In genomic region chr21:42234464-42235241, GRCh38 we compare ENCODE assay signal across 8 cellular contexts. TPM values are rescaled to one million over a fixed set of nuclear protein-coding genes. Genes with fewer than 3 reads are reported as not detected.
DNase-seq lines count a peak whose midpoint lies in the region; ATAC-seq, FAIRE-seq and TF ChIP-seq lines count a peak whose summit lies in the region.

No MANE protein-coding gene starts in this region.

- TF ChIP-seq CTCF in activated B cell treated with CpG ODN at 0.5 μM for 24 hours (IDR thresholded peaks at IDR 0.05), result no peak
- TF ChIP-seq CTCF in keratinocyte (optimal IDR thresholded peaks at IDR 0.05 in 1 of 3, IDR thresholded peaks at IDR 0.05 in 1 of 3, conservative IDR thresholded peaks at IDR 0.05 in 1 of 3; ENCODE audit: extremely low read depth in 1 of 3, insufficient read depth in 2 of 3, low read length in 3 of 3), result no peak

- ATAC-seq in GM21367 (IDR thresholded peaks at IDR 0.05; ENCODE audit: unreplicated experiment) (peak; percentile 31), activated B cell treated with CpG ODN at 0.5 μM for 24 hours (ENCODE audit: low read depth) (peak; percentile 67), GM19023 (IDR thresholded peaks at IDR 0.05; ENCODE audit: unreplicated experiment) (no peak)

- no peaks in the 10 kb centered on the region for H3K79me2 ChIP-seq in keratinocyte (ENCODE audit: control insufficient read depth, insufficient read depth, low read length)

- dilution Hi-C loops in keratinocyte (cut with MboI; ENCODE audit: extremely low pct_ligation_motif_present, low sequenced_read_pairs), result no loop called here

- H2AFZ ChIP-seq in keratinocyte (ENCODE audit: control insufficient read depth, low read length), result peak overlapping the region; percentile 88

- no peaks in the 10 kb centered on the region for H3K9me3 ChIP-seq in BLaER1 treated with 17β-estradiol and CSF1 and Interleukin-3, amounts not matched to agents 10 nM and 100 nM (replicated peaks in 1 of 11)
- H3K9me3 ChIP-seq in keratinocyte (ENCODE audit: control insufficient read depth, low read depth, low read length), result no peaks in the 10 kb centered on the region

- H3K36me3 Mint-ChIP-seq in activated B cell treated with CpG ODN at 0.5 μM for 24 hours (ENCODE audit: low read depth), result peaks cover 6% of the 10 kb centered on the region

- H3K27ac ChIP-seq in BLaER1 treated with 17β-estradiol and CSF1 and Interleukin-3, amounts not matched to agents 10 nM and 100 nM, result peak overlapping the region; percentile 94 to 98 (median 95)
- H3K27ac ChIP-seq in keratinocyte (ENCODE audit: control insufficient read depth, insufficient read depth, low read length), result peak overlapping the region; percentile 33

- H3K27me3 Mint-ChIP-seq in activated B cell treated with CpG ODN at 0.5 μM for 24 hours, result no peaks in the 10 kb centered on the region

- H3K9me3 Mint-ChIP-seq in activated B cell treated with CpG ODN at 0.5 μM for 24 hours, result no peaks in the 10 kb centered on the region

- peak overlapping the region; percentile 84 to 91 (median 88) for H3K9ac ChIP-seq in BLaER1 treated with 17β-estradiol and CSF1 and Interleukin-3, amounts not matched to agents 10 nM and 100 nM
- H3K9ac ChIP-seq in keratinocyte (ENCODE audit: control insufficient read depth, extremely low read depth, insufficient read depth, low read length), result peak overlapping the region; percentile 65

- no peak for FAIRE-seq in keratinocyte (lab: Jason Lieb, UNC)

- DNase-seq in NCI-H1436 treated with DMSO at 0.1 percent for 48 hours (lab: John Stamatoyannopoulos, UW) (peak; percentile 27), activated B cell treated with CpG ODN at 0.5 μM for 24 hours (peak; percentile 69), T47D (ENCODE audit: low read depth in 1 of 2, low spot score in 1 of 2) (peak; percentile 72), keratinocyte (ENCODE audit: low read depth, low spot score) (no peak)
- peak; percentile 69 for DNase-seq in stimulated activated CD4-positive, alpha-beta T cell treated with anti-CD3 and anti-CD28 coated beads, Interleukin-12 subunit alpha, Interleukin-12 subunit beta, amount 100 ng/mL, for 4 hours

- no peak overlapping the region for H3K27ac Mint-ChIP-seq in activated B cell treated with CpG ODN at 0.5 μM for 24 hours

- peak overlapping the region; percentile 43 to 69 (median 56) for H3K4me3 ChIP-seq in BLaER1 treated with 17β-estradiol and CSF1 and Interleukin-3, amounts not matched to agents 10 nM and 100 nM
- H3K4me3 ChIP-seq in keratinocyte (ENCODE audit: control insufficient read depth in 2 of 3, extremely low read depth in 1 of 3, insufficient read depth in 2 of 3, low read depth in 1 of 3, low read length in 3 of 3), result peak overlapping the region; percentile 40 to 61 (median 53)

- H3K4me2 ChIP-seq in BLaER1 treated with 17β-estradiol and CSF1 and Interleukin-3, amounts not matched to agents 10 nM and 100 nM, result peak overlapping the region; percentile 95 to 100 (median 99)
- peak overlapping the region; percentile 89 for H3K4me2 ChIP-seq in keratinocyte (ENCODE audit: control insufficient read depth, extremely low read depth, insufficient read depth, low read depth, low read length)

- H3K4me1 ChIP-seq in BLaER1 treated with 17β-estradiol and CSF1 and Interleukin-3, amounts not matched to agents 10 nM and 100 nM, result peaks cover 95 to 100% (median 98%) of the 10 kb centered on the region in 10 experiments
- H3K4me1 ChIP-seq in keratinocyte (ENCODE audit: control insufficient read depth, extremely low read depth, insufficient read depth, low read length), result peaks cover 35% of the 10 kb centered on the region

- peaks cover 0 to 21% (median 8%) of the 10 kb centered on the region in 11 experiments; a peak in 7 of 22 replicates for H3K36me3 ChIP-seq in BLaER1 treated with 17β-estradiol and CSF1 and Interleukin-3, amounts not matched to agents 10 nM and 100 nM
- H3K36me3 ChIP-seq in keratinocyte (ENCODE audit: control insufficient read depth in 2 of 2, extremely low read depth in 1 of 2, insufficient read depth in 2 of 2, low read length in 2 of 2), result no peaks in the 10 kb centered on the region

- peaks cover 0 to 68% (median 12%) of the 10 kb centered on the region in 11 experiments; a peak in 12 of 22 replicates for H4K20me1 ChIP-seq in BLaER1 treated with 17β-estradiol and CSF1 and Interleukin-3, amounts not matched to agents 10 nM and 100 nM
- H4K20me1 ChIP-seq in keratinocyte (ENCODE audit: control insufficient read depth, extremely low read depth, insufficient read depth, low read length), result no peaks in the 10 kb centered on the region

- in situ Hi-C loops in T47D (cut with HindIII; ENCODE audit: low pct_unique_long_range_greater_than_20kb, low sequenced_read_pairs), result no loop called here

- CTCF ChIA-PET in activated B cell treated with CpG ODN at 0.5 μM for 24 hours (lab: Charles Lee), result interaction anchor here (1.0 to 3.5 kb wide), 5 partner anchors 14 to 71 kb away, joined by 3 to 15 read pairs (median 6); partner anchors contain the start of gene ABCG1

- no peaks in the 10 kb centered on the region for H3K9me1 ChIP-seq in keratinocyte (ENCODE audit: control insufficient read depth, extremely low read depth, insufficient read depth, low read length)

- intact Hi-C loops in activated B cell treated with CpG ODN at 0.5 μM for 24 hours (cut with micrococcal nuclease), result no loop called here

- peaks cover 0 to 4% (median 0%) of the 10 kb centered on the region in 11 experiments; a peak in 2 of 22 replicates for H3K27me3 ChIP-seq in BLaER1 treated with 17β-estradiol and CSF1 and Interleukin-3, amounts not matched to agents 10 nM and 100 nM
- H3K27me3 ChIP-seq in keratinocyte (ENCODE audit: control insufficient read depth, extremely low read depth, insufficient read depth, low read length), result peaks cover 4% of the 10 kb centered on the region

- POLR2A ChIA-PET in activated B cell treated with CpG ODN at 0.5 μM for 24 hours (lab: Charles Lee), result interaction anchor here (1.7 to 3.0 kb wide), 3 partner anchors 15 to 293 kb away, joined by 4 to 37 read pairs (median 7); partner anchors contain the start of gene ABCG1

- peaks cover 88% of the 10 kb centered on the region for H3K4me1 Mint-ChIP-seq in activated B cell treated with CpG ODN at 0.5 μM for 24 hours

- peak overlapping the region; percentile 77 for H3K4me3 Mint-ChIP-seq in activated B cell treated with CpG ODN at 0.5 μM for 24 hours

RNA-seq across cellular contexts. Expression of gene ABCG1, which starts 15.7 kb away (rescaled TPM):
- 2.3 and 3.4 TPM in 2 replicates for total RNA-seq in activated B cell treated with CpG ODN at 0.5 μM for 24 hours
- polyA plus RNA-seq in keratinocyte, result 3.3 to 3.6 TPM (median 3.5 TPM) in 3 replicates
- 32.8 TPM for polyA plus RNA-seq in keratinocyte (2011; ENCODE audit: low read depth)
- 3.0 and 3.2 TPM in 2 replicates for polyA plus RNA-seq in keratinocyte (2011; cell fraction: cytosol; rRNA removed)
- 12.1 and 13.2 TPM in 2 replicates for polyA plus RNA-seq in keratinocyte (2011; cell fraction: nucleus; rRNA removed)
- 2.9 and 41.9 TPM in 2 replicates for polyA plus RNA-seq in keratinocyte (2012; ENCODE audit: low replicate concordance)
- 4.9 to 6.8 TPM (median 6.3 TPM) in 3 replicates for polyA minus RNA-seq in keratinocyte
- polyA minus RNA-seq in keratinocyte (2011; cell fraction: cytosol; rRNA and poly(A)+ RNA removed), result 4.2 TPM
- polyA minus RNA-seq in keratinocyte (2011; cell fraction: nucleus; rRNA and poly(A)+ RNA removed), result 13.3 and 14.7 TPM in 2 replicates
